In genomic region chr4:153207561-153207960, GRCh38 we compare ENCODE assay signal across 10 cellular contexts. TPM values are rescaled to one million over a fixed set of nuclear protein-coding genes. Genes with fewer than 3 reads are reported as not detected.
DNase-seq lines count a peak whose midpoint lies in the region; ATAC-seq and TF ChIP-seq lines count a peak whose summit lies in the region.
"Had no signal": no experiment of that assay in that cellular context is flagged by ENCODE, and none has a peak within 500 bp of the region (broad histone marks: within the 10 kb centered on the region; RNA-seq: fewer than 3 reads in every experiment).

No MANE protein-coding gene starts in this region.

- H3K27me3 Mint-ChIP-seq in activated naive CD4-positive, alpha-beta T cell treated with anti-CD3 and anti-CD28 coated beads for 36 hours (ENCODE audit: low read depth) = no peaks in the 10 kb centered on the region
- H3K27me3 Mint-ChIP-seq: activated naive CD4-positive, alpha-beta T cell treated with anti-CD3 and anti-CD28 coated beads, Interleukin-2, amount 50 U/mL, for 24 hours had no signal

- H3K27ac Mint-ChIP-seq in activated naive CD4-positive, alpha-beta T cell treated with anti-CD3 and anti-CD28 coated beads for 36 hours = no peak overlapping the region
- H3K27ac Mint-ChIP-seq: activated naive CD4-positive, alpha-beta T cell treated with anti-CD3 and anti-CD28 coated beads, Interleukin-2, amount 50 U/mL, for 24 hours had no signal

- no peaks in the 10 kb centered on the region for H3K36me3 ChIP-seq in lung (ENCODE audit: control insufficient read depth in 2 of 2, insufficient read depth in 2 of 2, low read length in 2 of 2)

- peak; percentile 32; the same call in 1 of the 2 replicates for TF ChIP-seq CTCF in LNCAP (IDR thresholded peaks at IDR 0.05)
- TF ChIP-seq CTCF in dorsolateral prefrontal cortex (IDR thresholded peaks at IDR 0.05 in 54 of 56, conservative IDR thresholded peaks at IDR 0.05 in 2 of 56; ENCODE audit: low read depth in 1 of 56, partially characterized antibody in 56 of 56) = peak in 55 of 56 donors; percentile 23 to 77 (median 59)
- TF ChIP-seq CTCF in lung (IDR thresholded peaks at IDR 0.05; ENCODE audit: control extremely low read depth, extremely low read depth) = peak; percentile 29

- peak overlapping the region in 56 of 59 donors; percentile 38 to 84 (median 63) for H3K4me3 ChIP-seq in dorsolateral prefrontal cortex
- H3K4me3 ChIP-seq in lung = no peak overlapping the region
- H3K4me3 ChIP-seq: skin epidermis had no signal

- H3K4me3 Mint-ChIP-seq in activated naive CD4-positive, alpha-beta T cell treated with anti-CD3 and anti-CD28 coated beads for 36 hours = no peak overlapping the region
- H3K4me3 Mint-ChIP-seq: activated naive CD4-positive, alpha-beta T cell treated with anti-CD3 and anti-CD28 coated beads, Interleukin-2, amount 50 U/mL, for 24 hours had no signal

- H3K9me3 ChIP-seq in lung (ENCODE audit: control insufficient read depth in 2 of 2, insufficient read depth in 1 of 2, low read length in 1 of 2) = no peaks in the 10 kb centered on the region

- H3K9me3 Mint-ChIP-seq in activated naive CD4-positive, alpha-beta T cell treated with anti-CD3 and anti-CD28 coated beads for 36 hours = no peaks in the 10 kb centered on the region
- H3K9me3 Mint-ChIP-seq: activated naive CD4-positive, alpha-beta T cell treated with anti-CD3 and anti-CD28 coated beads, Interleukin-2, amount 50 U/mL, for 24 hours had no signal

- no peak for ATAC-seq in lung (ENCODE audit: insufficient read depth, low FRiP score)

- no peaks in the 10 kb centered on the region for H3K36me3 Mint-ChIP-seq in activated naive CD4-positive, alpha-beta T cell treated with anti-CD3 and anti-CD28 coated beads for 36 hours (ENCODE audit: low read depth)
- H3K36me3 Mint-ChIP-seq: activated naive CD4-positive, alpha-beta T cell treated with anti-CD3 and anti-CD28 coated beads, Interleukin-2, amount 50 U/mL, for 24 hours had no signal

- peak; percentile 45 for DNase-seq in AG08396 (ENCODE audit: low spot score)
- peak in 8 of 10 donors; percentile 25 to 63 (median 54) for DNase-seq in dorsolateral prefrontal cortex
- DNase-seq in lung (ENCODE audit: low spot score) = no peak
- DNase-seq in activated naive CD4-positive, alpha-beta T cell treated with anti-CD3 and anti-CD28 coated beads for 36 hours = no peak
- no peak for DNase-seq in germinal center (ENCODE audit: low spot score)
- DNase-seq in GOT3 (lab: John Stamatoyannopoulos, UW) = no peak
- DNase-seq in KBM-7 = no peak

- CTCF ChIA-PET in activated naive CD4-positive, alpha-beta T cell treated with anti-CD3 and anti-CD28 coated beads for 36 hours (lab: Charles Lee) = interaction anchor here (0.7 kb wide), 1 partner anchor 436 kb away, joined by 5 read pairs; no protein-coding TSS in a partner anchor

- intact Hi-C loops in dorsolateral prefrontal cortex (cut with DNase I) = loop anchor here (5.0 to 10.0 kb wide), 3 partner anchors 35 to 257 kb away; partner anchors contain the start of gene TMEM131L (in 1 of the 2)
- intact Hi-C loops in activated naive CD4-positive, alpha-beta T cell treated with anti-CD3 and anti-CD28 coated beads for 36 hours (cut with micrococcal nuclease) = loop anchor here (1.0 to 2.0 kb wide), 2 partner anchors 15 to 55 kb away; no protein-coding TSS in a partner anchor

- in situ Hi-C loops in KBM-7 (cut with MboI; ENCODE audit: low pct_unique_long_range_greater_than_20kb, low sequenced_read_pairs) = no loop called here

- no peaks in the 10 kb centered on the region for H3K27me3 ChIP-seq in dorsolateral prefrontal cortex
- H3K27me3 ChIP-seq in lung (ENCODE audit: control insufficient read depth, insufficient read depth) = no peaks in the 10 kb centered on the region

- peaks cover 39% of the 10 kb centered on the region for H3K4me1 Mint-ChIP-seq in activated naive CD4-positive, alpha-beta T cell treated with anti-CD3 and anti-CD28 coated beads for 36 hours (ENCODE audit: low read depth)

- WGBS in lung, 2 donors = 38 to 45% methylated on average over 7 of the region's 7 CpGs

- H3K4me1 ChIP-seq in lung (ENCODE audit: control insufficient read depth in 2 of 2, insufficient read depth in 2 of 2, low read length in 2 of 2) = peaks cover 0 to 1% of the 10 kb centered on the region in 2 donors

- peak overlapping the region in 29 of 59 donors; percentile 10 to 97 (median 91) for H3K27ac ChIP-seq in dorsolateral prefrontal cortex
- H3K27ac ChIP-seq in lung (ENCODE audit: low read depth in 1 of 2, low read length in 1 of 2) = no peak overlapping the region
- H3K27ac ChIP-seq: skin epidermis had no signal

RNA-seq across cellular contexts. Expression of gene TRIM2, which starts 3.3 kb away (rescaled TPM):
- total RNA-seq in dorsolateral prefrontal cortex (100 to 1,000 TPM; 287 to 703 (median 456) TPM), lung (10 to 100 TPM; 65.0 to 74.0 TPM)
- polyA plus RNA-seq in lung = 10 to 100 TPM in 1 of 2 donors, 1 to 10 TPM in 1; 9.1 to 11.2 TPM
- total RNA-seq in activated naive CD4-positive, alpha-beta T cell treated with anti-CD3 and anti-CD28 coated beads for 36 hours = 1 to 10 TPM; 3.8 to 4.2 TPM

Comparison
In these comparisons a context has a peak if more than half of its experiments do, and no peak if none do; other contexts are left out.
1. DNase-seq: peak in AG08396 (single experiment) and dorsolateral prefrontal cortex (8 of 10); none in lung (single experiment), activated naive CD4-positive, alpha-beta T cell treated with anti-CD3 and anti-CD28 coated beads for 36 hours (single experiment), germinal center (single experiment), GOT3 (single experiment) and KBM-7 (single experiment).
2. RNA of gene TRIM2, which starts 3.3 kb away (total RNA-seq): 287 to 703 TPM in dorsolateral prefrontal cortex and 65.0 to 74.0 TPM in lung; 3.8 to 4.2 TPM in activated naive CD4-positive, alpha-beta T cell treated with anti-CD3 and anti-CD28 coated beads for 36 hours; every median in the first group is over 10 times any median in the second.
3. Peak in every context shown above with its lines, with median percentiles within 50 percentile points of each other: CTCF ChIP-seq.